Comparison of ENCODE assay signal across 7 cellular contexts in the genomic region with DNA sequence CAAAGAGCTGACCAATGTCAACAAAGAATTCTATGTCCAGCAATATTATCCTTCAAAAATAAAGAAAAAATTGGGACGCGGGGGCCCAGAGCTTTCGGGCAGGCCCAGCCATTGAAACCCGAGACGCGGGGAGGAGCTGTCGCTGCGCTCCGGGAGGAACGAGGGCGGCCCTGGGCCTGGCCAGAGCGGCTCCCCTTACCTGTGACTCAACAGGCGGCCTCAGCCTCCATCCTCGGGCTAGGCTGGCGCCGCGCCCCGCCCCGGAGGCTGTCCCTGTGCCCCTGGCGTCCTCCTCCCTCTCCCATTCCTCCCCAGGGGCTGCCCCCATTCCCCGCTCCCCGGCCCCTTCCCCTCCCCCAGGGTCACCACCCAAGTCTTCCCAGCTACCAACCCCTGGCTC.
DNase-seq lines count a peak whose midpoint lies in the region; ATAC-seq, FAIRE-seq and TF ChIP-seq lines count a peak whose summit lies in the region.
"Not testable (repeated sequence)": the region's sequence is repeated elsewhere in the genome, so short reads cannot be mapped to it uniquely, and the experiment has no call there.

No MANE protein-coding gene starts in this region.

- H3K27ac Mint-ChIP-seq in activated CD4-positive, alpha-beta T cell treated with anti-CD3 and anti-CD28 coated beads, Interleukin-2, amount 10 ng/mL, durations not matched to agents 7 days and 5 days, result not testable (repeated sequence)

- peak overlapping the region; percentile 32 for H3K4me3 Mint-ChIP-seq in activated CD4-positive, alpha-beta T cell treated with anti-CD3 and anti-CD28 coated beads, Interleukin-2, amount 10 ng/mL, durations not matched to agents 7 days and 5 days

- TF ChIP-seq POLR2A in gastroesophageal sphincter (IDR thresholded peaks at IDR 0.05), result not testable (repeated sequence)

- H3K36me3 Mint-ChIP-seq in activated CD4-positive, alpha-beta T cell treated with anti-CD3 and anti-CD28 coated beads, Interleukin-2, amount 10 ng/mL, durations not matched to agents 7 days and 5 days (ENCODE audit: low read depth), result not testable (repeated sequence)

- not testable (repeated sequence) for H3K27me3 Mint-ChIP-seq in activated CD4-positive, alpha-beta T cell treated with anti-CD3 and anti-CD28 coated beads, Interleukin-2, amount 10 ng/mL, durations not matched to agents 7 days and 5 days

- H3K9me3 Mint-ChIP-seq in activated CD4-positive, alpha-beta T cell treated with anti-CD3 and anti-CD28 coated beads, Interleukin-2, amount 10 ng/mL, durations not matched to agents 7 days and 5 days, result not testable (repeated sequence)

- not testable (repeated sequence) for H3K4me1 ChIP-seq in gastroesophageal sphincter, pancreas

- ATAC-seq in GM19025 (IDR thresholded peaks at IDR 0.05; ENCODE audit: low read depth, unreplicated experiment) (peak; percentile 85), GM21576 (IDR thresholded peaks at IDR 0.05; ENCODE audit: unreplicated experiment) (peak; percentile 82), HG02938 (IDR thresholded peaks at IDR 0.05; ENCODE audit: unreplicated experiment) (peak; percentile 69), HG03442 (IDR thresholded peaks at IDR 0.05; ENCODE audit: unreplicated experiment) (peak; percentile 89), gastroesophageal sphincter (peak; percentile 65), pancreas (peak; percentile 99 to 100 (median 100))

- H3K27me3 ChIP-seq in gastroesophageal sphincter, pancreas: not testable (repeated sequence)

- CTCF ChIA-PET in activated CD4-positive, alpha-beta T cell treated with anti-CD3 and anti-CD28 coated beads, Interleukin-2, amount 10 ng/mL, durations not matched to agents 7 days and 5 days (lab: Charles Lee), result interaction anchor here (0.5 kb wide), 1 partner anchor 190 kb away, joined by 4 read pairs; no protein-coding TSS in a partner anchor

- H3K9me3 ChIP-seq in gastroesophageal sphincter, pancreas: not testable (repeated sequence)

- not testable (repeated sequence) for FAIRE-seq in pancreas (lab: Jason Lieb, UNC)

- H3K4me3 ChIP-seq in gastroesophageal sphincter, pancreas: not testable (repeated sequence)

- not testable (repeated sequence) for TF ChIP-seq CTCF in gastroesophageal sphincter (IDR thresholded peaks at IDR 0.05); pancreas (IDR thresholded peaks at IDR 0.05)

- H3K4me1 Mint-ChIP-seq in activated CD4-positive, alpha-beta T cell treated with anti-CD3 and anti-CD28 coated beads, Interleukin-2, amount 10 ng/mL, durations not matched to agents 7 days and 5 days, result not testable (repeated sequence)

- not testable (repeated sequence) for H3K27ac ChIP-seq in gastroesophageal sphincter, pancreas

- intact Hi-C loops in pancreas (cut with DNase I), result loop anchor here in 1 of 3 donors (10.0 kb wide), 1 partner anchor 174 kb away; no protein-coding TSS in a partner anchor

- POLR2A ChIA-PET in activated CD4-positive, alpha-beta T cell treated with anti-CD3 and anti-CD28 coated beads, Interleukin-2, amount 10 ng/mL, durations not matched to agents 7 days and 5 days (lab: Charles Lee), result not testable (repeated sequence)

- TF ChIP-seq EP300 in gastroesophageal sphincter (IDR thresholded peaks at IDR 0.05), result not testable (repeated sequence)

- WGBS in gastroesophageal sphincter (ENCODE audit: low coverage in 1 of 2), 2 donors, result 51% methylated on average over 8 of the region's 22 CpGs; no CpG with 5 or more reads in 1 of the 2 donors
- WGBS in pancreas, 2 donors, result 77 to 81% methylated on average over 8 to 14 of the region's 22 CpGs

- not testable (repeated sequence) for DNase-seq in activated CD4-positive, alpha-beta T cell treated with anti-CD3 and anti-CD28 coated beads, Interleukin-2, amount 10 ng/mL, durations not matched to agents 7 days and 5 days; pancreas

- not testable (repeated sequence) for H3K36me3 ChIP-seq in gastroesophageal sphincter, pancreas
